ENCODE assay signal across 19 cellular contexts in genomic region chr3:49629866-49630265, GRCh38.
"Had no signal": no experiment of that assay in that cellular context is flagged by ENCODE, and none has a peak within 500 bp of the region (broad histone marks: within the 10 kb centered on the region; RNA-seq: fewer than 3 reads in every experiment).

No MANE protein-coding gene starts in this region.

- H3K27me3 ChIP-seq: breast epithelium, left lung, upper lobe of left lung had no signal

- H3K9me3 Mint-ChIP-seq: T-helper 1 cell treated with Interleukin-12 subunit alpha and Interleukin-12 subunit beta and Interleukin-4 antibody, amounts not matched to agents 30 μg/mL and 1 μg/mL, for 36 hours had no signal

- H3K27me3 Mint-ChIP-seq: progenitor cell of endocrine pancreas had no signal

- DNase-seq: activated CD4-positive, alpha-beta T cell treated with anti-CD3 and anti-CD28 coated beads for 1 hour; activated CD4-positive, alpha-beta T cell treated with anti-CD3 and anti-CD28 coated beads, Interleukin-2, amount 50 U/mL, for 1 hour; activated CD8-positive, alpha-beta T cell treated with anti-CD3 and anti-CD28 coated beads, Interleukin-2, amount 10 ng/mL, durations not matched to agents 7 days and 5 days; activated gamma-delta T cell; effector CD8-positive, alpha-beta T cell; erythroblast; foreskin fibroblast; left lung; naive thymus-derived CD4-positive, alpha-beta T cell; stimulated activated CD4-positive, alpha-beta T cell treated with anti-CD3 and anti-CD28 coated beads, Interleukin-4, amount 100 ng/mL, for 1 hour; stimulated activated naive CD4-positive, alpha-beta T cell; upper lobe of left lung had no signal

- H3K36me3 Mint-ChIP-seq: activated naive CD4-positive, alpha-beta T cell treated with anti-CD3 and anti-CD28 coated beads, Interleukin-2, amount 50 U/mL, for 72 hours had no signal

- H3K27ac ChIP-seq: breast epithelium, left lung, upper lobe of left lung had no signal

- H3K36me3 ChIP-seq: breast epithelium, left lung, upper lobe of left lung had no signal

- H3K4me1 Mint-ChIP-seq: neural crest cell had no signal

- H3K4me3 Mint-ChIP-seq: activated CD8-positive, alpha-beta T cell treated with anti-CD3 and anti-CD28 coated beads, Interleukin-2, amount 10 ng/mL, durations not matched to agents 7 days and 5 days; activated T-helper 1 cell treated with anti-CD3 and anti-CD28 coated beads, Interleukin-12 subunit alpha, Interleukin-12 subunit beta, Interleukin-2, Interleukin-4 antibody, amounts not matched to agents 30 ng/mL and 10 ng/mL and 1 ng/mL, durations not matched to agents 14 hours and 24 hours and 36 hours; naive thymus-derived CD4-positive, alpha-beta T cell; neural crest cell; T-helper 1 cell treated with Interleukin-12 subunit alpha and Interleukin-12 subunit beta and Interleukin-4 antibody, amounts not matched to agents 30 μg/mL and 1 μg/mL, for 36 hours had no signal

- H3K27ac Mint-ChIP-seq: activated CD8-positive, alpha-beta T cell treated with anti-CD3 and anti-CD28 coated beads, Interleukin-2, amount 10 ng/mL, durations not matched to agents 7 days and 5 days; activated naive CD4-positive, alpha-beta T cell treated with anti-CD3 and anti-CD28 coated beads, Interleukin-2, amount 50 U/mL, for 72 hours; activated T-helper 1 cell treated with anti-CD3 and anti-CD28 coated beads, Interleukin-12 subunit alpha, Interleukin-12 subunit beta, Interleukin-2, Interleukin-4 antibody, amounts not matched to agents 30 ng/mL and 10 ng/mL and 1 ng/mL, durations not matched to agents 14 hours and 24 hours and 36 hours; naive thymus-derived CD4-positive, alpha-beta T cell; progenitor cell of endocrine pancreas; T-helper 1 cell treated with Interleukin-12 subunit alpha and Interleukin-12 subunit beta and Interleukin-4 antibody, amounts not matched to agents 30 μg/mL and 1 μg/mL, for 36 hours had no signal

- H3K9me3 ChIP-seq: left lung, upper lobe of left lung had no signal

- ATAC-seq: activated CD8-positive, alpha-beta T cell treated with anti-CD3 and anti-CD28 coated beads, Interleukin-2, amount 10 ng/mL, durations not matched to agents 7 days and 5 days; activated naive CD4-positive, alpha-beta T cell treated with anti-CD3 and anti-CD28 coated beads, Interleukin-2, amount 50 U/mL, for 72 hours; left lung; naive thymus-derived CD4-positive, alpha-beta T cell had no signal

- H3K4me1 ChIP-seq: breast epithelium, left lung, upper lobe of left lung had no signal

- H3K4me3 ChIP-seq: breast epithelium, left lung, lung, upper lobe of left lung had no signal
